In genomic region chr19:9931629-9932028, GRCh38 we compare ENCODE assay signal across 26 cellular contexts.
"Had no signal": no experiment of that assay in that cellular context is flagged by ENCODE, and none has a peak within 500 bp of the region (broad histone marks: within the 10 kb centered on the region; RNA-seq: fewer than 3 reads in every experiment).

No MANE protein-coding gene starts in this region.

- DNase-seq: activated CD4-positive, alpha-beta memory T cell treated with anti-CD3 and anti-CD28 coated beads, Interleukin-2, amount 10 ng/mL, durations not matched to agents 7 days and 5 days; activated CD4-positive, alpha-beta T cell treated with anti-CD3 and anti-CD28 coated beads for 4 hours; activated CD4-positive, alpha-beta T cell treated with anti-CD3 and anti-CD28 coated beads, Interleukin-2, amount 10 ng/mL, durations not matched to agents 7 days and 5 days; activated CD4-positive, alpha-beta T cell treated with anti-CD3 and anti-CD28 coated beads, Interleukin-2, amount 50 U/mL, for 48 hours; activated CD8-positive, alpha-beta memory T cell treated with anti-CD3 and anti-CD28 coated beads, Interleukin-2, amount 50 U/mL, for 48 hours; activated CD8-positive, alpha-beta T cell treated with anti-CD3 and anti-CD28 coated beads, Interleukin-2, amount 10 ng/mL, durations not matched to agents 7 days and 5 days; activated effector memory CD4-positive, alpha-beta T cell treated with Interleukin-2 at 50 U/mL for 16 hours; activated gamma-delta T cell; activated naive CD4-positive, alpha-beta T cell treated with anti-CD3 and anti-CD28 coated beads, Interleukin-2, amount 10 ng/mL, durations not matched to agents 7 days and 5 days; activated naive CD4-positive, alpha-beta T cell treated with Interleukin-2 at 50 U/mL for 16 hours; activated naive CD8-positive, alpha-beta T cell treated with anti-CD3 and anti-CD28 coated beads, Interleukin-2, amount 10 ng/mL, durations not matched to agents 7 days and 5 days; activated naive CD8-positive, alpha-beta T cell treated with anti-CD3 and anti-CD28 coated beads, Interleukin-2, amount 50 U/mL, for 24 hours; activated T-cell treated with anti-CD3 and anti-CD28 coated beads, Interleukin-2, amount 50 U/mL, for 24 hours; T-helper 9 cell had no signal

- H3K9me3 Mint-ChIP-seq: activated CD4-positive, alpha-beta memory T cell treated with anti-CD3 and anti-CD28 coated beads, Interleukin-2, amount 10 ng/mL, durations not matched to agents 7 days and 5 days; activated CD4-positive, alpha-beta T cell treated with anti-CD3 and anti-CD28 coated beads, Interleukin-2, amount 10 ng/mL, durations not matched to agents 7 days and 5 days; activated naive CD4-positive, alpha-beta T cell treated with anti-CD3 and anti-CD28 coated beads, Interleukin-2, amount 50 U/mL, for 24 hours; activated naive CD8-positive, alpha-beta T cell treated with anti-CD3 and anti-CD28 coated beads, Interleukin-2, amount 10 ng/mL, durations not matched to agents 7 days and 5 days; activated naive CD8-positive, alpha-beta T cell treated with anti-CD3 and anti-CD28 coated beads, Interleukin-2, amount 50 U/mL, for 24 hours; activated T-cell treated with anti-CD3 and anti-CD28 coated beads, Interleukin-2, amount 50 U/mL, for 24 hours; activated T-helper 2 cell treated with anti-CD3 and anti-CD28 coated beads, Interferon-gamma antibody, Interleukin-2, Interleukin-4, amounts not matched to agents 10 μg/mL and 5 μg/mL and 100 μg/mL, durations not matched to agents 14 hours and 24 hours and 36 hours; central memory CD8-positive, alpha-beta T cell; T-helper 1 cell treated with Interleukin-12 subunit alpha and Interleukin-12 subunit beta and Interleukin-4 antibody, amounts not matched to agents 30 μg/mL and 1 μg/mL, for 36 hours; T-helper 2 cell treated with Interferon-gamma antibody and Interleukin-4, amounts not matched to agents 5 μg/mL and 100 μg/mL, for 36 hours had no signal

- H3K27ac ChIP-seq: ascending aorta, cardiac muscle cell, VCaP had no signal

- H3K27ac Mint-ChIP-seq: activated CD4-positive, alpha-beta memory T cell treated with anti-CD3 and anti-CD28 coated beads, Interleukin-2, amount 10 ng/mL, durations not matched to agents 7 days and 5 days; activated CD4-positive, alpha-beta T cell treated with anti-CD3 and anti-CD28 coated beads, Interleukin-2, amount 10 ng/mL, durations not matched to agents 7 days and 5 days; activated CD8-positive, alpha-beta memory T cell treated with anti-CD3 and anti-CD28 coated beads, Interleukin-2, amount 10 ng/mL, durations not matched to agents 7 days and 5 days; activated CD8-positive, alpha-beta T cell treated with anti-CD3 and anti-CD28 coated beads, Interleukin-2, amount 10 ng/mL, durations not matched to agents 7 days and 5 days; activated naive CD4-positive, alpha-beta T cell treated with anti-CD3 and anti-CD28 coated beads, Interleukin-2, amount 10 ng/mL, durations not matched to agents 7 days and 5 days; activated naive CD4-positive, alpha-beta T cell treated with anti-CD3 and anti-CD28 coated beads, Interleukin-2, amount 50 U/mL, for 24 hours; activated naive CD8-positive, alpha-beta T cell; activated naive CD8-positive, alpha-beta T cell treated with anti-CD3 and anti-CD28 coated beads, Interleukin-2, amount 10 ng/mL, durations not matched to agents 7 days and 5 days; activated naive CD8-positive, alpha-beta T cell treated with anti-CD3 and anti-CD28 coated beads, Interleukin-2, amount 50 U/mL, for 24 hours; activated T-cell treated with anti-CD3 and anti-CD28 coated beads, Interleukin-2, amount 50 U/mL, for 24 hours; activated T-helper 2 cell treated with anti-CD3 and anti-CD28 coated beads, Interferon-gamma antibody, Interleukin-2, Interleukin-4, amounts not matched to agents 10 μg/mL and 5 μg/mL and 100 μg/mL, durations not matched to agents 14 hours and 24 hours and 36 hours; T-helper 1 cell treated with Interleukin-12 subunit alpha and Interleukin-12 subunit beta and Interleukin-4 antibody, amounts not matched to agents 30 μg/mL and 1 μg/mL, for 36 hours; T-helper 2 cell treated with Interferon-gamma antibody and Interleukin-4, amounts not matched to agents 5 μg/mL and 100 μg/mL, for 36 hours had no signal

- H3K36me3 ChIP-seq: ascending aorta, cardiac muscle cell had no signal

- H3K36me3 Mint-ChIP-seq: activated CD8-positive, alpha-beta memory T cell treated with anti-CD3 and anti-CD28 coated beads, Interleukin-2, amount 10 ng/mL, durations not matched to agents 7 days and 5 days; activated naive CD4-positive, alpha-beta T cell treated with anti-CD3 and anti-CD28 coated beads, Interleukin-2, amount 50 U/mL, for 24 hours; activated naive CD8-positive, alpha-beta T cell had no signal

- H3K9me3 ChIP-seq: ascending aorta had no signal

- FAIRE-seq: bronchial epithelial cell, TTC549 had no signal

- H3K4me3 ChIP-seq: ascending aorta, cardiac muscle cell had no signal

- H3K4me3 Mint-ChIP-seq: activated CD4-positive, alpha-beta memory T cell treated with anti-CD3 and anti-CD28 coated beads, Interleukin-2, amount 10 ng/mL, durations not matched to agents 7 days and 5 days; activated CD4-positive, alpha-beta T cell treated with anti-CD3 and anti-CD28 coated beads, Interleukin-2, amount 10 ng/mL, durations not matched to agents 7 days and 5 days; activated CD8-positive, alpha-beta memory T cell treated with anti-CD3 and anti-CD28 coated beads, Interleukin-2, amount 10 ng/mL, durations not matched to agents 7 days and 5 days; activated CD8-positive, alpha-beta T cell treated with anti-CD3 and anti-CD28 coated beads, Interleukin-2, amount 10 ng/mL, durations not matched to agents 7 days and 5 days; activated naive CD4-positive, alpha-beta T cell treated with anti-CD3 and anti-CD28 coated beads, Interleukin-2, amount 10 ng/mL, durations not matched to agents 7 days and 5 days; activated naive CD4-positive, alpha-beta T cell treated with anti-CD3 and anti-CD28 coated beads, Interleukin-2, amount 50 U/mL, for 24 hours; activated naive CD8-positive, alpha-beta T cell; activated naive CD8-positive, alpha-beta T cell treated with anti-CD3 and anti-CD28 coated beads, Interleukin-2, amount 10 ng/mL, durations not matched to agents 7 days and 5 days; activated naive CD8-positive, alpha-beta T cell treated with anti-CD3 and anti-CD28 coated beads, Interleukin-2, amount 50 U/mL, for 24 hours; activated T-cell treated with anti-CD3 and anti-CD28 coated beads, Interleukin-2, amount 50 U/mL, for 24 hours; central memory CD8-positive, alpha-beta T cell; T-helper 1 cell treated with Interleukin-12 subunit alpha and Interleukin-12 subunit beta and Interleukin-4 antibody, amounts not matched to agents 30 μg/mL and 1 μg/mL, for 36 hours; T-helper 2 cell treated with Interferon-gamma antibody and Interleukin-4, amounts not matched to agents 5 μg/mL and 100 μg/mL, for 36 hours had no signal
